ENCODE assay signal across 1 cellular context in genomic region chr5:140175367-140176027, GRCh38.
A peak's percentile ranks its signal among the peaks of the same experiment; 100 is the strongest.
TF ChIP-seq lines count a peak whose summit lies in the region.

No MANE protein-coding gene starts in this region.

TF ChIP-seq in K562, 482 proteins besides CTCF, POLR2A, EP300 and RAD21 (continued from another document and continues in another):
- no peak for TF ChIP-seq ARID1B (IDR thresholded peaks at IDR 0.05)
- TF ChIP-seq, protein P1, sequence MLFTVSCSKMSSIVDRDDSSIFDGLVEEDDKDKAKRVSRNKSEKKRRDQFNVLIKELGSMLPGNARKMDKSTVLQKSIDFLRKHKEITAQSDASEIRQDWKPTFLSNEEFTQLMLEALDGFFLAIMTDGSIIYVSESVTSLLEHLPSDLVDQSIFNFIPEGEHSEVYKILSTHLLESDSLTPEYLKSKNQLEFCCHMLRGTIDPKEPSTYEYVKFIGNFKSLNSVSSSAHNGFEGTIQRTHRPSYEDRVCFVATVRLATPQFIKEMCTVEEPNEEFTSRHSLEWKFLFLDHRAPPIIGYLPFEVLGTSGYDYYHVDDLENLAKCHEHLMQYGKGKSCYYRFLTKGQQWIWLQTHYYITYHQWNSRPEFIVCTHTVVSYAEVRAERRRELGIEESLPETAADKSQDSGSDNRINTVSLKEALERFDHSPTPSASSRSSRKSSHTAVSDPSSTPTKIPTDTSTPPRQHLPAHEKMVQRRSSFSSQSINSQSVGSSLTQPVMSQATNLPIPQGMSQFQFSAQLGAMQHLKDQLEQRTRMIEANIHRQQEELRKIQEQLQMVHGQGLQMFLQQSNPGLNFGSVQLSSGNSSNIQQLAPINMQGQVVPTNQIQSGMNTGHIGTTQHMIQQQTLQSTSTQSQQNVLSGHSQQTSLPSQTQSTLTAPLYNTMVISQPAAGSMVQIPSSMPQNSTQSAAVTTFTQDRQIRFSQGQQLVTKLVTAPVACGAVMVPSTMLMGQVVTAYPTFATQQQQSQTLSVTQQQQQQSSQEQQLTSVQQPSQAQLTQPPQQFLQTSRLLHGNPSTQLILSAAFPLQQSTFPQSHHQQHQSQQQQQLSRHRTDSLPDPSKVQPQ (CRISPR knock-in tag; IDR thresholded peaks at IDR 0.05; ENCODE audit: borderline replicate concordance) = no peak
- peak in 1 of 2 experiments; percentile 36; a peak in 1 of 4 replicates for TF ChIP-seq TEAD1 (CRISPR knock-in tag; IDR thresholded peaks at IDR 0.05)
- peak in 1 of 2 experiments; percentile 65; a peak in 1 of 4 replicates for TF ChIP-seq HDAC1 (IDR thresholded peaks at IDR 0.05)
- no peak for TF ChIP-seq ZNF77 (CRISPR knock-in tag; IDR thresholded peaks at IDR 0.05)
- no peak; a peak in 1 of 4 replicates for TF ChIP-seq SRF (CRISPR knock-in tag; IDR thresholded peaks at IDR 0.05)
- no peak for TF ChIP-seq HIVEP1 (CRISPR knock-in tag; IDR thresholded peaks at IDR 0.05)
- no peak for TF ChIP-seq THRB (CRISPR knock-in tag; conservative IDR thresholded peaks at IDR 0.05)
- 0 out of 2 replicates have a peak, but pooled peaks have one; percentile 11 for TF ChIP-seq ERF (CRISPR knock-in tag; IDR thresholded peaks at IDR 0.05)
- no peak for TF ChIP-seq SMC3 (conservative IDR thresholded peaks at IDR 0.05; ENCODE audit: insufficient read depth, low read depth, low read length)
- TF ChIP-seq, protein P2, sequence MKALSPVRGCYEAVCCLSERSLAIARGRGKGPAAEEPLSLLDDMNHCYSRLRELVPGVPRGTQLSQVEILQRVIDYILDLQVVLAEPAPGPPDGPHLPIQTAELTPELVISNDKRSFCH (CRISPR knock-in tag; IDR thresholded peaks at IDR 0.05) = no peak
- TF ChIP-seq, protein P2 (tag; IDR thresholded peaks at IDR 0.05) = no peak; the same call in 1 of the 2 replicates
- TF ChIP-seq, protein P3, sequence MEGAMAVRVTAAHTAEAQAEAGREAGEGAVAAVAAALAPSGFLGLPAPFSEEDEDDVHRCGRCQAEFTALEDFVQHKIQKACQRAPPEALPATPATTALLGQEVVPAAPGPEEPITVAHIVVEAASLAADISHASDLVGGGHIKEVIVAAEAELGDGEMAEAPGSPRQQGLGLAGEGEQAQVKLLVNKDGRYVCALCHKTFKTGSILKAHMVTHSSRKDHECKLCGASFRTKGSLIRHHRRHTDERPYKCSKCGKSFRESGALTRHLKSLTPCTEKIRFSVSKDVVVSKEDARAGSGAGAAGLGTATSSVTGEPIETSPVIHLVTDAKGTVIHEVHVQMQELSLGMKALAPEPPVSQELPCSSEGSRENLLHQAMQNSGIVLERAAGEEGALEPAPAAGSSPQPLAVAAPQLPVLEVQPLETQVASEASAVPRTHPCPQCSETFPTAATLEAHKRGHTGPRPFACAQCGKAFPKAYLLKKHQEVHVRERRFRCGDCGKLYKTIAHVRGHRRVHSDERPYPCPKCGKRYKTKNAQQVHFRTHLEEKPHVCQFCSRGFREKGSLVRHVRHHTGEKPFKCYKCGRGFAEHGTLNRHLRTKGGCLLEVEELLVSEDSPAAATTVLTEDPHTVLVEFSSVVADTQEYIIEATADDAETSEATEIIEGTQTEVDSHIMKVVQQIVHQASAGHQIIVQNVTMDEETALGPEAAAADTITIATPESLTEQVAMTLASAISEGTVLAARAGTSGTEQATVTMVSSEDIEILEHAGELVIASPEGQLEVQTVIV (CRISPR knock-in tag; IDR thresholded peaks at IDR 0.05; ENCODE audit: borderline replicate concordance) = no peak
- no peak for TF ChIP-seq NFXL1 (CRISPR knock-in tag; IDR thresholded peaks at IDR 0.05)
- TF ChIP-seq TOE1 (IDR thresholded peaks at IDR 0.05; ENCODE audit: borderline replicate concordance) = peak; percentile 43; the same call in 1 of the 2 replicates
- no peak for TF ChIP-seq TOE1 (CRISPR knock-in tag; IDR thresholded peaks at IDR 0.05; ENCODE audit: borderline replicate concordance, low read depth)
- no peak for TF ChIP-seq CHD4 (IDR thresholded peaks at IDR 0.05; ENCODE audit: insufficient read depth, insufficient replicate concordance, low read depth, low read length, poor library complexity, severe bottlenecking)
- no peak for TF ChIP-seq HMGXB4 (CRISPR knock-in tag; IDR thresholded peaks at IDR 0.05)
- peak; percentile 91 for TF ChIP-seq NCOA1 (IDR thresholded peaks at IDR 0.05; ENCODE audit: low read depth)
- TF ChIP-seq, protein P4, sequence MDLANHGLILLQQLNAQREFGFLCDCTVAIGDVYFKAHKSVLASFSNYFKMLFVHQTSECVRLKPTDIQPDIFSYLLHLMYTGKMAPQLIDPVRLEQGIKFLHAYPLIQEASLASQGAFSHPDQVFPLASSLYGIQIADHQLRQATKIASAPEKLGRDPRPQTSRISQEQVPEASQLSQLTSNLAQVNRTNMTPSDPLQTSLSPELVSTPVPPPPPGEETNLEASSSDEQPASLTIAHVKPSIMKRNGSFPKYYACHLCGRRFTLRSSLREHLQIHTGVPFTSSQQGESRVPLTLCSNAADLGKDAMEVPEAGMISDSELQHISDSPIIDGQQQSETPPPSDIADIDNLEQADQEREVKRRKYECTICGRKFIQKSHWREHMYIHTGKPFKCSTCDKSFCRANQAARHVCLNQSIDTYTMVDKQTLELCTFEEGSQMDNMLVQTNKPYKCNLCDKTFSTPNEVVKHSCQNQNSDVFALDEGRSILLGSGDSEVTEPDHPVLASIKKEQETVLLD (IDR thresholded peaks at IDR 0.05) = peak; percentile 77; the same call in 1 of the 2 replicates
- TF ChIP-seq ZFX (CRISPR knock-in tag; IDR thresholded peaks at IDR 0.05) = peak; percentile 66
- TF ChIP-seq FIP1L1 (IDR thresholded peaks at IDR 0.05; ENCODE audit: low read depth, low read length, poor library complexity, severe bottlenecking) = peak; percentile 85
- TF ChIP-seq XRCC5 (IDR thresholded peaks at IDR 0.05; ENCODE audit: low read depth, low read length) = no peak; the same call in none of the 2 replicates
- 0 out of 2 replicates have a peak, but pooled peaks have one; percentile 61 for TF ChIP-seq SMAD4 (CRISPR knock-in tag; conservative IDR thresholded peaks at IDR 0.05)
- TF ChIP-seq ETS2 (tag; IDR thresholded peaks at IDR 0.05; ENCODE audit: borderline replicate concordance, poor library complexity, severe bottlenecking) = no peak
- TF ChIP-seq ZNF584 (CRISPR knock-in tag; IDR thresholded peaks at IDR 0.05; ENCODE audit: low read depth) = no peak
- 0 out of 2 replicates have a peak, but pooled peaks have one; percentile 18 for TF ChIP-seq SIN3B (IDR thresholded peaks at IDR 0.05; ENCODE audit: low read depth)
- peak; percentile 11 for TF ChIP-seq CXXC5 (CRISPR knock-in tag; IDR thresholded peaks at IDR 0.05)
- no peak for TF ChIP-seq PCBP2 (IDR thresholded peaks at IDR 0.05; ENCODE audit: low read depth, low read length, poor library complexity, severe bottlenecking)
- peak; percentile 41 to 54; a peak in 3 of 4 replicates for TF ChIP-seq KDM1A (IDR thresholded peaks at IDR 0.05)
- TF ChIP-seq, protein P5, sequence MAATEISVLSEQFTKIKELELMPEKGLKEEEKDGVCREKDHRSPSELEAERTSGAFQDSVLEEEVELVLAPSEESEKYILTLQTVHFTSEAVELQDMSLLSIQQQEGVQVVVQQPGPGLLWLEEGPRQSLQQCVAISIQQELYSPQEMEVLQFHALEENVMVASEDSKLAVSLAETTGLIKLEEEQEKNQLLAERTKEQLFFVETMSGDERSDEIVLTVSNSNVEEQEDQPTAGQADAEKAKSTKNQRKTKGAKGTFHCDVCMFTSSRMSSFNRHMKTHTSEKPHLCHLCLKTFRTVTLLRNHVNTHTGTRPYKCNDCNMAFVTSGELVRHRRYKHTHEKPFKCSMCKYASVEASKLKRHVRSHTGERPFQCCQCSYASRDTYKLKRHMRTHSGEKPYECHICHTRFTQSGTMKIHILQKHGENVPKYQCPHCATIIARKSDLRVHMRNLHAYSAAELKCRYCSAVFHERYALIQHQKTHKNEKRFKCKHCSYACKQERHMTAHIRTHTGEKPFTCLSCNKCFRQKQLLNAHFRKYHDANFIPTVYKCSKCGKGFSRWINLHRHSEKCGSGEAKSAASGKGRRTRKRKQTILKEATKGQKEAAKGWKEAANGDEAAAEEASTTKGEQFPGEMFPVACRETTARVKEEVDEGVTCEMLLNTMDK (IDR thresholded peaks at IDR 0.05; ENCODE audit: borderline replicate concordance, insufficient read depth, low read depth, low read length, poor library complexity, severe bottlenecking) = peak; percentile 21
- TF ChIP-seq ZHX1 (conservative IDR thresholded peaks at IDR 0.05; ENCODE audit: low read length) = no peak
- TF ChIP-seq HMG20B (CRISPR knock-in tag; IDR thresholded peaks at IDR 0.05) = no peak
- TF ChIP-seq HNRNPLL (IDR thresholded peaks at IDR 0.05; ENCODE audit: low read depth, low read length, poor library complexity, severe bottlenecking) = peak; percentile 20
- no peak for TF ChIP-seq SMARCB1 (IDR thresholded peaks at IDR 0.05; ENCODE audit: insufficient read length, low read depth)
- peak in 1 of 2 experiments; percentile 89; a peak in 2 of 4 replicates for TF ChIP-seq TRIM24 (IDR thresholded peaks at IDR 0.05)
- TF ChIP-seq KLF13 (tag; IDR thresholded peaks at IDR 0.05; ENCODE audit: borderline replicate concordance, low read depth) = no peak
- TF ChIP-seq ZNF316 (IDR thresholded peaks at IDR 0.05) = no peak
- TF ChIP-seq THRA (IDR thresholded peaks at IDR 0.05) = no peak
- TF ChIP-seq, protein P6, sequence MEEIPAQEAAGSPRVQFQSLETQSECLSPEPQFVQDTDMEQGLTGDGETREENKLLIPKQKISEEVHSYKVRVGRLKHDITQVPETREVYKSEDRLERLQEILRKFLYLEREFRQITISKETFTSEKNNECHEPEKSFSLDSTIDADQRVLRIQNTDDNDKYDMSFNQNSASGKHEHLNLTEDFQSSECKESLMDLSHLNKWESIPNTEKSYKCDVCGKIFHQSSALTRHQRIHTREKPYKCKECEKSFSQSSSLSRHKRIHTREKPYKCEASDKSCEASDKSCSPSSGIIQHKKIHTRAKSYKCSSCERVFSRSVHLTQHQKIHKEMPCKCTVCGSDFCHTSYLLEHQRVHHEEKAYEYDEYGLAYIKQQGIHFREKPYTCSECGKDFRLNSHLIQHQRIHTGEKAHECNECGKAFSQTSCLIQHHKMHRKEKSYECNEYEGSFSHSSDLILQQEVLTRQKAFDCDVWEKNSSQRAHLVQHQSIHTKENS (CRISPR knock-in tag; IDR thresholded peaks at IDR 0.05) = no peak
- TF ChIP-seq ETV6 (IDR thresholded peaks at IDR 0.05; ENCODE audit: borderline replicate concordance in 1 of 2, low read depth in 2 of 2, low read length in 1 of 2) = peak in 1 of 2 experiments; percentile 74; a peak in 2 of 4 replicates
- no peak for TF ChIP-seq ETV6 (CRISPR knock-in tag; IDR thresholded peaks at IDR 0.05; ENCODE audit: borderline replicate concordance)
- TF ChIP-seq TCF7L2 (IDR thresholded peaks at IDR 0.05; ENCODE audit: low read depth, low read length) = no peak
- no peak for TF ChIP-seq FUS (optimal IDR thresholded peaks at IDR 0.05; ENCODE audit: low read depth, low read length)
